ENCODE assay signal across 10 cellular contexts in genomic region chr16:89443727-89444084, GRCh38. TPM values are rescaled to one million over a fixed set of nuclear protein-coding genes. Genes with fewer than 3 reads are reported as not detected.
DNase-seq lines count a peak whose midpoint lies in the region; ATAC-seq, FAIRE-seq and TF ChIP-seq lines count a peak whose summit lies in the region.
"Had no signal": no experiment of that assay in that cellular context is flagged by ENCODE, and none has a peak within 500 bp of the region (broad histone marks: within the 10 kb centered on the region; RNA-seq: fewer than 3 reads in every experiment).

No MANE protein-coding gene starts in this region.

- H3K4me1 ChIP-seq in adipocyte (ENCODE audit: control insufficient read depth, insufficient read depth, low read length) (peaks cover 55% of the 10 kb centered on the region), HepG2 (ENCODE audit: insufficient read depth, low read length) (peaks cover 89% of the 10 kb centered on the region), thoracic aorta (ENCODE audit: control insufficient read depth in 1 of 2, low read depth in 2 of 2) (peaks cover 58 to 88% of the 10 kb centered on the region in 2 donors)

- H2AFZ ChIP-seq in HepG2 (ENCODE audit: low read length) = no peak overlapping the region

- TF ChIP-seq EP300 in HepG2 (IDR thresholded peaks at IDR 0.05; ENCODE audit: low read depth in 2 of 2, low read length in 2 of 2) (no peak), HepG2 (CRISPR knock-in tag; IDR thresholded peaks at IDR 0.05; ENCODE audit: borderline replicate concordance) (no peak)

- TF ChIP-seq RAD21 in HepG2 (CRISPR knock-in tag; IDR thresholded peaks at IDR 0.05) = no peak

- WGBS in HepG2 (ENCODE audit: low lambda C conversion rate) = 19% methylated on average over 8 of the region's 8 CpGs

- intact Hi-C loops in HepG2 (cut with micrococcal nuclease; ENCODE audit: unreplicated experiment) = loop anchor here (2.0 to 5.0 kb wide), 3 partner anchors 27 to 64 kb away; partner anchors contain the start of gene SPG7

- peak overlapping the region; percentile 79 for H3K27ac Mint-ChIP-seq in activated T-cell treated with anti-CD3 and anti-CD28 coated beads, Interleukin-2, amount 50 U/mL, for 24 hours

- H3K79me2 ChIP-seq in HepG2 (ENCODE audit: insufficient read depth, low read length) = peaks cover 98% of the 10 kb centered on the region

- H3K4me2 ChIP-seq in HepG2 (ENCODE audit: low read depth, low read length) = peak overlapping the region; percentile 70

- H3K4me3 ChIP-seq in adipocyte (ENCODE audit: low read length) (peak overlapping the region; percentile 73), HepG2 (replicated peaks in 1 of 3; ENCODE audit: insufficient read depth in 1 of 3, low read depth in 2 of 3, low read length in 3 of 3) (peak overlapping the region in 2 of 3 experiments; percentile 1 to 20; a peak in 3 of 6 replicates), thoracic aorta (peak overlapping the region; percentile 7)
- H3K4me3 ChIP-seq: SJCRH30 had no signal

- peak overlapping the region; percentile 9 for H3K4me3 Mint-ChIP-seq in activated T-cell treated with anti-CD3 and anti-CD28 coated beads, Interleukin-2, amount 50 U/mL, for 24 hours

- peak overlapping the region; percentile 63 for H3K27ac ChIP-seq in HepG2 (ENCODE audit: extremely low read length, insufficient read depth, low read length)
- no peak overlapping the region for H3K27ac ChIP-seq in thoracic aorta
- H3K27ac ChIP-seq: SJCRH30 had no signal

- H3K36me3 Mint-ChIP-seq in activated T-cell treated with anti-CD3 and anti-CD28 coated beads, Interleukin-2, amount 50 U/mL, for 24 hours (ENCODE audit: low read depth) = peaks cover 33% of the 10 kb centered on the region

- ATAC-seq in HepG2 = peak; percentile 48
- ATAC-seq in thoracic aorta (ENCODE audit: insufficient number of reproducible peaks, low FRiP score, low read depth) = no peak
- ATAC-seq in HG02571 (IDR thresholded peaks at IDR 0.05; ENCODE audit: unreplicated experiment) = no peak
- ATAC-seq: activated naive CD4-positive, alpha-beta T cell treated with anti-CD3 and anti-CD28 coated beads, Interleukin-2, amount 50 U/mL, for 72 hours had no signal

- CTCF ChIA-PET in HepG2 (lab: Yijun Ruan, JAX; ENCODE audit: low intra/inter-chr PET ratio, low total read pairs) = no interaction called here

- POLR2A ChIA-PET in HepG2 (lab: Yijun Ruan, JAX) = interaction anchor here (1.1 to 2.4 kb wide), 3 partner anchors 45 to 65 kb away, joined by 3 to 12 read pairs (median 5); partner anchors contain the start of gene SPG7

- H3K9ac ChIP-seq in adipocyte (ENCODE audit: low read length) (peak overlapping the region; percentile 55), HepG2 (ENCODE audit: insufficient read depth, low read depth, low read length) (no peak overlapping the region)

- H3K36me3 ChIP-seq in adipocyte (ENCODE audit: control insufficient read depth, insufficient read depth, low read length, severe bottlenecking) (no peaks in the 10 kb centered on the region), HepG2 (replicated peaks in 1 of 2; ENCODE audit: control insufficient read depth in 1 of 2, insufficient read depth in 2 of 2, low read length in 2 of 2) (peaks cover 6 to 8% of the 10 kb centered on the region in 2 experiments; a peak in 3 of 5 replicates), thoracic aorta (no peaks in the 10 kb centered on the region)
- H3K36me3 ChIP-seq: SJCRH30 had no signal

- H3K27me3 ChIP-seq in adipocyte (replicated peaks; ENCODE audit: control insufficient read depth, insufficient read depth, low read length) (no peaks in the 10 kb centered on the region), HepG2 (ENCODE audit: control insufficient read depth in 1 of 2, insufficient read depth in 2 of 2, low read length in 2 of 2) (no peaks in the 10 kb centered on the region), thoracic aorta (replicated peaks; ENCODE audit: insufficient read depth) (no peaks in the 10 kb centered on the region)
- H3K27me3 ChIP-seq: SJCRH30 had no signal

- H3K4me1 Mint-ChIP-seq in activated T-cell treated with anti-CD3 and anti-CD28 coated beads, Interleukin-2, amount 50 U/mL, for 24 hours (ENCODE audit: low read depth) = peaks cover 96% of the 10 kb centered on the region

- no peaks in the 10 kb centered on the region for H3K9me3 ChIP-seq in adipocyte (ENCODE audit: control insufficient read depth, low read length)
- no peaks in the 10 kb centered on the region for H3K9me3 ChIP-seq in HepG2 (ENCODE audit: low read length)
- no peaks in the 10 kb centered on the region for H3K9me3 ChIP-seq in thoracic aorta
- H3K9me3 ChIP-seq: SJCRH30 had no signal

- no peaks in the 10 kb centered on the region for H3K9me3 Mint-ChIP-seq in activated T-cell treated with anti-CD3 and anti-CD28 coated beads, Interleukin-2, amount 50 U/mL, for 24 hours
- H3K9me3 Mint-ChIP-seq: activated naive CD4-positive, alpha-beta T cell treated with anti-CD3 and anti-CD28 coated beads, Interleukin-2, amount 50 U/mL, for 72 hours had no signal

- TF ChIP-seq CTCF in HepG2 (CRISPR knock-in tag; IDR thresholded peaks at IDR 0.05) (no peak), thoracic aorta (IDR thresholded peaks at IDR 0.05) (no peak)

- H3K27me3 Mint-ChIP-seq in activated T-cell treated with anti-CD3 and anti-CD28 coated beads, Interleukin-2, amount 50 U/mL, for 24 hours = no peaks in the 10 kb centered on the region

- peaks cover 99% of the 10 kb centered on the region for H4K20me1 ChIP-seq in HepG2 (ENCODE audit: insufficient read depth, low read length)

- in situ Hi-C loops in HepG2 (cut with HindIII; ENCODE audit: extremely low pct_ligation_motif_present, low pct_unique_long_range_greater_than_20kb) = no loop called here

- BruUV-seq in HepG2 (replicated peaks; lab: Mats Ljungman, UMichigan) = no TSS peak

- TF ChIP-seq POLR2A in HepG2 (IDR thresholded peaks at IDR 0.05; ENCODE audit: insufficient read depth in 1 of 2, low read depth in 2 of 2, low read length in 2 of 2) = no peak

- FAIRE-seq in HepG2 (lab: Jason Lieb, UNC) = no peak

- DNase-seq in activated T-cell treated with anti-CD3 and anti-CD28 coated beads, Interleukin-2, amount 50 U/mL, for 24 hours = no peak
- DNase-seq in activated T-cell treated with anti-CD3 and anti-CD28 coated beads, Interleukin-2, amount 50 U/mL, for 48 hours = no peak
- DNase-seq in adipocyte (ENCODE audit: low read depth) (no peak), HepG2 (ENCODE audit: low spot score) (no peak), thoracic aorta (ENCODE audit: low spot score) (no peak), NCI-H2107 treated with DMSO at 0.1 percent for 48 hours (lab: John Stamatoyannopoulos, UW; ENCODE audit: unreplicated experiment) (no peak), NK-92 (lab: John Stamatoyannopoulos, UW; ENCODE audit: unreplicated experiment) (no peak)

TF ChIP-seq in HepG2, 621 proteins besides CTCF, POLR2A, EP300 and RAD21 (continues in another document):
- 0 out of 2 replicates have a peak, but pooled peaks have one; percentile 20 for TF ChIP-seq SMAD1 (CRISPR knock-in tag; IDR thresholded peaks at IDR 0.05; ENCODE audit: borderline replicate concordance, low read depth)
- TF ChIP-seq BORCS8-MEF2B (CRISPR knock-in tag; IDR thresholded peaks at IDR 0.05) = 0 out of 2 replicates have a peak, but pooled peaks have one; percentile 8

RNA-seq across cellular contexts. Expression of gene ANKRD11, which starts 46.7 kb away (rescaled TPM):
- total RNA-seq in HepG2 (2016; rRNA removed; fragmentation: Illumina TruSeq; extraction: Trizol) = 21.4 and 24.4 TPM in 2 replicates
- total RNA-seq in HepG2 (2016; cell fraction: cytosol; rRNA removed; fragmentation: Illumina TruSeq; extraction: Trizol; ENCODE audit: low read depth) = 54.2 and 55.2 TPM in 2 replicates
- 17.9 and 22.3 TPM in 2 replicates for total RNA-seq in HepG2 (2016; cell fraction: insoluble cytoplasmic fraction; rRNA removed; fragmentation: Illumina TruSeq; extraction: Trizol)
- 22.4 and 27.0 TPM in 2 replicates for total RNA-seq in HepG2 (2016; cell fraction: membrane; rRNA removed; fragmentation: Illumina TruSeq; extraction: Trizol)
- total RNA-seq in HepG2 (2016; cell fraction: nucleus; rRNA removed; fragmentation: Illumina TruSeq; extraction: Trizol) = 48.5 and 63.5 TPM in 2 replicates
- polyA plus RNA-seq in HepG2 (2011; rRNA removed) = 38.4 and 42.3 TPM in 2 replicates
- polyA plus RNA-seq in HepG2 (2011; cell fraction: cytosol; rRNA removed) = 31.1 and 36.3 TPM in 2 replicates
- polyA plus RNA-seq in HepG2 (2011; cell fraction: nucleus; rRNA removed) = 155 and 191 TPM in 2 replicates
- polyA plus RNA-seq in HepG2 (2012) = 78.6 and 89.8 TPM in 2 replicates
- polyA plus RNA-seq in HepG2 (2016; cell fraction: cytosol; fragmentation: Illumina TruSeq; extraction: Trizol; ENCODE audit: low read depth) = 10.6 and 13.9 TPM in 2 replicates
- 35.2 and 50.6 TPM in 2 replicates for polyA plus RNA-seq in HepG2 (2016; cell fraction: insoluble cytoplasmic fraction; fragmentation: Illumina TruSeq; extraction: Trizol; ENCODE audit: low read depth)
- polyA plus RNA-seq in HepG2 (2016; cell fraction: membrane; fragmentation: Illumina TruSeq; extraction: Trizol; ENCODE audit: low read depth) = 29.5 and 30.6 TPM in 2 replicates
- polyA plus RNA-seq in HepG2 (2016; cell fraction: nucleus; fragmentation: Illumina TruSeq; extraction: Trizol; ENCODE audit: insufficient read depth, low read depth) = 190 and 216 TPM in 2 replicates
- polyA minus RNA-seq in HepG2 (2011; rRNA and poly(A)+ RNA removed; ENCODE audit: low replicate concordance) = 38.6 and 64.5 TPM in 2 replicates
- 32.5 and 37.0 TPM in 2 replicates for polyA minus RNA-seq in HepG2 (2011; cell fraction: cytosol; rRNA and poly(A)+ RNA removed)
- polyA minus RNA-seq in HepG2 (2011; cell fraction: nucleus; rRNA and poly(A)+ RNA removed) = 104 and 109 TPM in 2 replicates
- total RNA-seq in thoracic aorta = 100 to 1,000 TPM; 125 to 129 TPM

Comparison
In these comparisons a context has a peak if more than half of its experiments do, and no peak if none do; other contexts are left out.
1. H3K4me3 ChIP-seq: peak in every context shown above with its lines; median percentile 73 in adipocyte; 10 in HepG2; 7 in thoracic aorta.